ENCODE assay signal across 1 cellular context in genomic region chr17:2786176-2786881, GRCh38.
TF ChIP-seq lines count a peak whose summit lies in the region.

No MANE protein-coding gene starts in this region.

TF ChIP-seq in HepG2, 621 proteins besides CTCF, POLR2A, EP300 and RAD21 (continued from another document and continues in another):
- no peak for TF ChIP-seq SKIL (CRISPR knock-in tag; IDR thresholded peaks at IDR 0.05; ENCODE audit: borderline replicate concordance)
- no peak for TF ChIP-seq SOX6 (IDR thresholded peaks at IDR 0.05)
- peak; percentile 35; the same call in 1 of the 2 replicates for TF ChIP-seq SOX6 (CRISPR knock-in tag; IDR thresholded peaks at IDR 0.05)
- TF ChIP-seq HNRNPLL (IDR thresholded peaks at IDR 0.05; ENCODE audit: low read depth, low read length, poor library complexity, severe bottlenecking): peak; percentile 31
- no peak for TF ChIP-seq POLR2G (IDR thresholded peaks at IDR 0.05; ENCODE audit: low read depth, low read length)
- TF ChIP-seq MEIS2 (CRISPR knock-in tag; IDR thresholded peaks at IDR 0.05): no peak
- no peak for TF ChIP-seq ZSCAN20 (CRISPR knock-in tag; IDR thresholded peaks at IDR 0.05; ENCODE audit: borderline replicate concordance)
- TF ChIP-seq ZNF253 (CRISPR knock-in tag; IDR thresholded peaks at IDR 0.05; ENCODE audit: borderline replicate concordance): no peak
- no peak for TF ChIP-seq ATF4 (CRISPR knock-in tag; IDR thresholded peaks at IDR 0.05)
- TF ChIP-seq ZFX (CRISPR knock-in tag; IDR thresholded peaks at IDR 0.05; ENCODE audit: low read depth): no peak
- TF ChIP-seq NCOA1 (CRISPR knock-in tag; IDR thresholded peaks at IDR 0.05): no peak
- no peak for TF ChIP-seq ZNF772 (CRISPR knock-in tag; IDR thresholded peaks at IDR 0.05)
- no peak for TF ChIP-seq HMGXB3 (CRISPR knock-in tag; IDR thresholded peaks at IDR 0.05; ENCODE audit: borderline replicate concordance)
- no peak for TF ChIP-seq HDAC1 (CRISPR knock-in tag; IDR thresholded peaks at IDR 0.05)
- no peak for TF ChIP-seq KAT2B (IDR thresholded peaks at IDR 0.05; ENCODE audit: borderline replicate concordance, low read depth, low read length)
- no peak for TF ChIP-seq CENPBD1 (CRISPR knock-in tag; IDR thresholded peaks at IDR 0.05; ENCODE audit: borderline replicate concordance, low read depth)
- peak; percentile 46; the same call in 1 of the 2 replicates for TF ChIP-seq PITX1 (CRISPR knock-in tag; IDR thresholded peaks at IDR 0.05)
- TF ChIP-seq ZNF3 (CRISPR knock-in tag; IDR thresholded peaks at IDR 0.05): no peak
- no peak for TF ChIP-seq E2F5 (CRISPR knock-in tag; conservative IDR thresholded peaks at IDR 0.05)
- no peak for TF ChIP-seq ZNF543 (CRISPR knock-in tag; IDR thresholded peaks at IDR 0.05)
- TF ChIP-seq REPIN1 (CRISPR knock-in tag; IDR thresholded peaks at IDR 0.05; ENCODE audit: borderline replicate concordance, low read depth): peak; percentile 75; the same call in 1 of the 2 replicates
- no peak for TF ChIP-seq SETDB1 (CRISPR knock-in tag; IDR thresholded peaks at IDR 0.05; ENCODE audit: borderline replicate concordance)
- no peak for TF ChIP-seq NPAS2 (CRISPR knock-in tag; IDR thresholded peaks at IDR 0.05; ENCODE audit: borderline replicate concordance)
- TF ChIP-seq NCOR1 (IDR thresholded peaks at IDR 0.05; ENCODE audit: borderline replicate concordance, low read length): no peak
- TF ChIP-seq SPEN (CRISPR knock-in tag; IDR thresholded peaks at IDR 0.05; ENCODE audit: low read depth): no peak
- no peak for TF ChIP-seq ZNF124 (CRISPR knock-in tag; IDR thresholded peaks at IDR 0.05)
- no peak for TF ChIP-seq CAMTA2 (CRISPR knock-in tag; IDR thresholded peaks at IDR 0.05; ENCODE audit: borderline replicate concordance)
- no peak for TF ChIP-seq ZFP36L2 (CRISPR knock-in tag; IDR thresholded peaks at IDR 0.05)
- TF ChIP-seq ZNF639 (CRISPR knock-in tag; conservative IDR thresholded peaks at IDR 0.05): no peak
- TF ChIP-seq KDM1A (CRISPR knock-in tag; IDR thresholded peaks at IDR 0.05): no peak
- no peak for TF ChIP-seq SNAPC2 (CRISPR knock-in tag; IDR thresholded peaks at IDR 0.05)
- TF ChIP-seq ZNF468 (CRISPR knock-in tag; IDR thresholded peaks at IDR 0.05): no peak
- TF ChIP-seq ZNF264 (CRISPR knock-in tag; IDR thresholded peaks at IDR 0.05): no peak
- TF ChIP-seq BRF2 (CRISPR knock-in tag; IDR thresholded peaks at IDR 0.05): no peak
- no peak for TF ChIP-seq POLR2AphosphoS5 (IDR thresholded peaks at IDR 0.05; ENCODE audit: low read depth, low read length)
- no peak for TF ChIP-seq ZNF629 (CRISPR knock-in tag; conservative IDR thresholded peaks at IDR 0.05)
- TF ChIP-seq ZNF230 (CRISPR knock-in tag; IDR thresholded peaks at IDR 0.05): no peak
- no peak for TF ChIP-seq TBL1XR1 (IDR thresholded peaks at IDR 0.05; ENCODE audit: borderline replicate concordance, low read length, partially characterized antibody)
- no peak for TF ChIP-seq CREB3 (CRISPR knock-in tag; IDR thresholded peaks at IDR 0.05)
- TF ChIP-seq ZBTB38 (CRISPR knock-in tag; IDR thresholded peaks at IDR 0.05): no peak
- TF ChIP-seq ZSCAN31 (CRISPR knock-in tag; IDR thresholded peaks at IDR 0.05; ENCODE audit: low read depth): no peak
- TF ChIP-seq POLR2AphosphoS2 (IDR thresholded peaks at IDR 0.05; ENCODE audit: low read depth, low read length): no peak
- TF ChIP-seq SMAD9 (CRISPR knock-in tag; IDR thresholded peaks at IDR 0.05): no peak
- TF ChIP-seq MTA1 (CRISPR knock-in tag; IDR thresholded peaks at IDR 0.05; ENCODE audit: borderline replicate concordance): no peak
- peak; percentile 25; the same call in 1 of the 2 replicates for TF ChIP-seq SMC3 (IDR thresholded peaks at IDR 0.05; ENCODE audit: low read length)
- no peak for TF ChIP-seq SNAPC4 (CRISPR knock-in tag; IDR thresholded peaks at IDR 0.05)
- TF ChIP-seq ZNF431 (CRISPR knock-in tag; IDR thresholded peaks at IDR 0.05; ENCODE audit: borderline replicate concordance, low read depth): no peak
